In the genomic region with DNA sequence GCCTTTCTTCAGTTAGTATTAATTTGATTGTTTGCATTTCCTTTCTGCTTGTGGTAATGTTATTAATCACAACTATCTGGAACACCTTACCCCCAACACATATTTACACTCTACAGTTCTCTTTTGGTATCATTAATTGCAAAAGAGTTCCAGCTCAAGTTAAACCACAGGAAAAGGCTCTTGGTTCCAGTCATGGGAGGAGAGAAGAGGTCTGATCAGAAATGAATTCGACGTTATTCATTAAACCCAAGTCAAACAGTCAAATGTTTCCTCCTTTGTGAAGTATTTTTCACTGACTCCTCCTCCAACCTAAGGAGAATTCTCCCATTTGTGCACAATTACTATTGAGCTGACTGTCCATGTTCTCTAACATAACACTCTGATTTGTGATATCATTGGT, we compare ENCODE assay signal across 23 cellular contexts.
"Had no signal": no experiment of that assay in that cellular context is flagged by ENCODE, and none has a peak within 500 bp of the region (broad histone marks: within the 10 kb centered on the region; RNA-seq: fewer than 3 reads in every experiment).

No MANE protein-coding gene starts in this region.

- H3K36me3 ChIP-seq: heart right ventricle, ovary, right atrium auricular region, sigmoid colon, thoracic aorta, tibial nerve, vagina had no signal

- H3K9me3 ChIP-seq: heart right ventricle, ovary, right atrium auricular region, sigmoid colon, thoracic aorta, tibial nerve, vagina had no signal

- DNase-seq: caudate nucleus; cerebellar nuclear complex; cortex of kidney; dorsolateral prefrontal cortex; effector CD4-positive, alpha-beta T cell; foreskin fibroblast; glutamatergic neuron; heart right ventricle; hippocampal formation; naive thymus-derived CD8-positive, alpha-beta T cell; nephron progenitor cell; occipital lobe; ovary; sigmoid colon; stimulated activated CD4-positive, alpha-beta T cell treated with anti-CD3 and anti-CD28 coated beads, Interleukin-2, amount 100 ng/mL, for 24 hours; stimulated activated CD4-positive, alpha-beta T cell treated with anti-CD3 and anti-CD28 coated beads, Interleukin-4, amount 100 ng/mL, for 24 hours; stimulated activated naive CD8-positive, alpha-beta T cell treated with anti-CD3 and anti-CD28 coated beads, Interleukin-15, Interleukin-2, amounts not matched to agents 100 U/mL and 50 U/mL, for 24 hours had no signal

- H3K27ac ChIP-seq: dorsolateral prefrontal cortex, heart right ventricle, ovary, right atrium auricular region, sigmoid colon, thoracic aorta, tibial nerve, vagina had no signal

- H3K4me3 ChIP-seq: dorsolateral prefrontal cortex, heart right ventricle, ovary, right atrium auricular region, sigmoid colon, thoracic aorta, tibial nerve, vagina had no signal

- H3K4me1 ChIP-seq: heart right ventricle, right atrium auricular region, sigmoid colon, tibial nerve, vagina had no signal

- ATAC-seq: esophagus mucosa; heart right ventricle; naive thymus-derived CD8-positive, alpha-beta T cell; stimulated activated memory B cell treated with anti-CD40 and anti-IgM and Interleukin-4, amounts not matched to agents 10 μg/mL and 1 μg/mL and 100 μg/mL, for 72 hours; stimulated activated naive CD8-positive, alpha-beta T cell treated with anti-CD3 and anti-CD28 coated beads, Interleukin-15, Interleukin-2, amounts not matched to agents 100 U/mL and 50 U/mL, for 24 hours had no signal

- H3K27me3 ChIP-seq: dorsolateral prefrontal cortex, heart right ventricle, ovary, right atrium auricular region, sigmoid colon, tibial nerve, vagina had no signal
